8 cellular contexts compared by ENCODE assay signal in genomic region chr10:101032637-101033201, GRCh38. TPM values are rescaled to one million over a fixed set of nuclear protein-coding genes. Genes with fewer than 3 reads are reported as not detected.
DNase-seq lines count a peak whose midpoint lies in the region; ATAC-seq and TF ChIP-seq lines count a peak whose summit lies in the region.

No MANE protein-coding gene starts in this region.

- WGBS in endodermal cell (ENCODE audit: insufficient coverage in 1 of 2, insufficient read length in 1 of 2), 2 experiments: 42 to 77% methylated on average over 3 to 6 of the region's 6 CpGs

- peak overlapping the region; percentile 79 for H3K4me3 Mint-ChIP-seq in activated CD8-positive, alpha-beta T cell treated with anti-CD3 and anti-CD28 coated beads, Interleukin-2, amount 10 ng/mL, durations not matched to agents 7 days and 5 days
- peak overlapping the region; percentile 49 for H3K4me3 Mint-ChIP-seq in endodermal cell

- no peak overlapping the region for H3K9ac ChIP-seq in endodermal cell (ENCODE audit: extremely low read depth, low read length, poor library complexity, severe bottlenecking)

- POLR2A ChIA-PET in activated CD8-positive, alpha-beta T cell treated with anti-CD3 and anti-CD28 coated beads, Interleukin-2, amount 10 ng/mL, durations not matched to agents 7 days and 5 days (lab: Charles Lee): no interaction called here

- peak overlapping the region; percentile 65 for H3K4me3 ChIP-seq in NB4 (ENCODE audit: low read depth, low read length)
- no peak overlapping the region for H3K4me3 ChIP-seq in endodermal cell (ENCODE audit: low read length)

- H3K4me1 Mint-ChIP-seq in activated CD8-positive, alpha-beta T cell treated with anti-CD3 and anti-CD28 coated beads, Interleukin-2, amount 10 ng/mL, durations not matched to agents 7 days and 5 days (ENCODE audit: low read depth): peaks cover 20% of the 10 kb centered on the region
- H3K4me1 Mint-ChIP-seq in endodermal cell: peaks cover 23% of the 10 kb centered on the region

- peak overlapping the region; percentile 93 for H3K27ac Mint-ChIP-seq in activated CD8-positive, alpha-beta T cell treated with anti-CD3 and anti-CD28 coated beads, Interleukin-2, amount 10 ng/mL, durations not matched to agents 7 days and 5 days
- no peak overlapping the region for H3K27ac Mint-ChIP-seq in endodermal cell

- peaks cover 4% of the 10 kb centered on the region for H3K4me1 ChIP-seq in endodermal cell (ENCODE audit: control insufficient read depth, insufficient read depth, low read length)

- H3K9me3 Mint-ChIP-seq in activated CD8-positive, alpha-beta T cell treated with anti-CD3 and anti-CD28 coated beads, Interleukin-2, amount 10 ng/mL, durations not matched to agents 7 days and 5 days (ENCODE audit: insufficient read depth): no peaks in the 10 kb centered on the region
- H3K9me3 Mint-ChIP-seq in endodermal cell: no peaks in the 10 kb centered on the region

- H3K27ac ChIP-seq in endodermal cell (ENCODE audit: low read depth, low read length): no peak overlapping the region

- CTCF ChIA-PET in activated CD8-positive, alpha-beta T cell treated with anti-CD3 and anti-CD28 coated beads, Interleukin-2, amount 10 ng/mL, durations not matched to agents 7 days and 5 days (lab: Charles Lee): interaction anchor here (1.2 to 14.0 kb wide), 8 partner anchors 9 to 110 kb away, joined by 4 to 169 read pairs (median 16); no protein-coding TSS in a partner anchor

- TF ChIP-seq POLR2A in NB4 (IDR thresholded peaks at IDR 0.05; ENCODE audit: extremely low read depth, insufficient read length): no peak

- H3K36me3 Mint-ChIP-seq in activated CD8-positive, alpha-beta T cell treated with anti-CD3 and anti-CD28 coated beads, Interleukin-2, amount 10 ng/mL, durations not matched to agents 7 days and 5 days (ENCODE audit: low read depth): peaks cover 19% of the 10 kb centered on the region
- no peaks in the 10 kb centered on the region for H3K36me3 Mint-ChIP-seq in endodermal cell (ENCODE audit: low read depth)

- peak; percentile 42 for ATAC-seq in GM18870 (IDR thresholded peaks at IDR 0.05; ENCODE audit: unreplicated experiment)
- ATAC-seq in activated CD8-positive, alpha-beta T cell treated with anti-CD3 and anti-CD28 coated beads, Interleukin-2, amount 10 ng/mL, durations not matched to agents 7 days and 5 days: peak; percentile 47

- H3K9me3 ChIP-seq in endodermal cell (ENCODE audit: control insufficient read depth, low read length): no peaks in the 10 kb centered on the region

- peak; percentile 94 for DNase-seq in NB4 (ENCODE audit: low read depth)
- peak; percentile 67 for DNase-seq in activated CD8-positive, alpha-beta T cell treated with anti-CD3 and anti-CD28 coated beads, Interleukin-2, amount 10 ng/mL, durations not matched to agents 7 days and 5 days
- DNase-seq in endodermal cell: no peak
- peak; percentile 29 for DNase-seq in middle frontal gyrus (ENCODE audit: extremely low spot score, low spot score)
- peak; percentile 39 to 45 for DNase-seq in stimulated activated CD8-positive, alpha-beta memory T cell treated with anti-CD3 and anti-CD28 coated beads, Interleukin-2, amount 100 ng/mL, for 1 hour (ENCODE audit: low read depth in 2 of 2)
- DNase-seq in NCI-H146 (lab: John Stamatoyannopoulos, UW): no peak
- DNase-seq in effector CD8-positive, alpha-beta T cell (lab: John Stamatoyannopoulos, UW): no peak

- H3K27me3 ChIP-seq in endodermal cell (ENCODE audit: control insufficient read depth, insufficient read depth, low read length, poor library complexity, severe bottlenecking): peaks cover 76% of the 10 kb centered on the region

- H3K27me3 Mint-ChIP-seq in activated CD8-positive, alpha-beta T cell treated with anti-CD3 and anti-CD28 coated beads, Interleukin-2, amount 10 ng/mL, durations not matched to agents 7 days and 5 days (ENCODE audit: low read depth): peaks cover 15% of the 10 kb centered on the region
- peaks cover 91% of the 10 kb centered on the region for H3K27me3 Mint-ChIP-seq in endodermal cell (ENCODE audit: insufficient read depth)

- H3K36me3 ChIP-seq in endodermal cell (ENCODE audit: control insufficient read depth, insufficient read depth, low read length): no peaks in the 10 kb centered on the region

- TF ChIP-seq CTCF in NB4 (IDR thresholded peaks at IDR 0.05; ENCODE audit: low read depth, low read length) (no peak), endodermal cell (conservative IDR thresholded peaks at IDR 0.05) (no peak)

RNA-seq across cellular contexts. Expression of gene SFXN3, which starts 1.7 kb away (rescaled TPM):
- total RNA-seq in activated CD8-positive, alpha-beta T cell treated with anti-CD3 and anti-CD28 coated beads, Interleukin-2, amount 10 ng/mL, durations not matched to agents 7 days and 5 days: 10 to 100 TPM; 24.7 to 24.8 TPM
- total RNA-seq in endodermal cell: 1 to 10 TPM; 1.8 to 2.1 TPM
- 3.2 TPM for polyA plus RNA-seq in endodermal cell (2013, experiment 1 of 2)
- 4.1 TPM for polyA plus RNA-seq in endodermal cell (2013, experiment 2 of 2)

RNA-seq across cellular contexts. Expression of gene PDZD7, which starts 1.8 kb away (rescaled TPM):
- under 1 TPM; 0.47 to 0.50 TPM for total RNA-seq in activated CD8-positive, alpha-beta T cell treated with anti-CD3 and anti-CD28 coated beads, Interleukin-2, amount 10 ng/mL, durations not matched to agents 7 days and 5 days
- total RNA-seq in endodermal cell: 1 to 10 TPM in 1 of 2 donors, under 1 TPM in 1; 0.49 to 1.1 TPM
- 0.53 TPM for polyA plus RNA-seq in endodermal cell (2013, experiment 1 of 2)
- 0.50 TPM for polyA plus RNA-seq in endodermal cell (2013, experiment 2 of 2)

RNA-seq across cellular contexts. Expression of gene KAZALD1, which starts 29.1 kb away (rescaled TPM):
- under 1 TPM in 1 of 2 experiments, not detected in 1; 0.18 TPM for total RNA-seq in activated CD8-positive, alpha-beta T cell treated with anti-CD3 and anti-CD28 coated beads, Interleukin-2, amount 10 ng/mL, durations not matched to agents 7 days and 5 days
- 10 to 100 TPM in 1 of 2 donors, 1 to 10 TPM in 1; 5.2 to 10.0 TPM for total RNA-seq in endodermal cell
- polyA plus RNA-seq in endodermal cell (2013, experiment 1 of 2): 3.3 TPM
- polyA plus RNA-seq in endodermal cell (2013, experiment 2 of 2): 3.4 TPM

RNA-seq across cellular contexts. Expression of gene LZTS2, which starts 33.1 kb away (rescaled TPM):
- 10 to 100 TPM; 11.6 to 13.8 TPM for total RNA-seq in activated CD8-positive, alpha-beta T cell treated with anti-CD3 and anti-CD28 coated beads, Interleukin-2, amount 10 ng/mL, durations not matched to agents 7 days and 5 days
- 10 to 100 TPM; 76.8 to 85.9 TPM for total RNA-seq in endodermal cell
- 81.0 TPM for polyA plus RNA-seq in endodermal cell (2013, experiment 1 of 2)
- polyA plus RNA-seq in endodermal cell (2013, experiment 2 of 2): 75.3 TPM

RNA-seq across cellular contexts. Expression of gene TWNK, which starts 45.4 kb away (rescaled TPM):
- 10 to 100 TPM; 11.8 to 13.3 TPM for total RNA-seq in activated CD8-positive, alpha-beta T cell treated with anti-CD3 and anti-CD28 coated beads, Interleukin-2, amount 10 ng/mL, durations not matched to agents 7 days and 5 days
- total RNA-seq in endodermal cell: 10 to 100 TPM; 11.2 to 15.1 TPM
- polyA plus RNA-seq in endodermal cell (2013, experiment 1 of 2): 13.7 TPM
- 11.1 TPM for polyA plus RNA-seq in endodermal cell (2013, experiment 2 of 2)

Comparison
In these comparisons a context has a peak if more than half of its experiments do, and no peak if none do; other contexts are left out.
1. DNase-seq: peak in NB4 (single experiment), activated CD8-positive, alpha-beta T cell treated with anti-CD3 and anti-CD28 coated beads, Interleukin-2, amount 10 ng/mL, durations not matched to agents 7 days and 5 days (single experiment), middle frontal gyrus (single experiment) and stimulated activated CD8-positive, alpha-beta memory T cell treated with anti-CD3 and anti-CD28 coated beads, Interleukin-2, amount 100 ng/mL, for 1 hour (2 of 2); none in endodermal cell (single experiment), NCI-H146 (single experiment) and effector CD8-positive, alpha-beta T cell (single experiment).
2. RNA of gene SFXN3, which starts 1.7 kb away (total RNA-seq): 24.7 to 24.8 TPM in activated CD8-positive, alpha-beta T cell treated with anti-CD3 and anti-CD28 coated beads, Interleukin-2, amount 10 ng/mL, durations not matched to agents 7 days and 5 days; 1.8 to 2.1 TPM in endodermal cell; every median in the first group is over 4 times any median in the second.
3. RNA of gene KAZALD1, which starts 29.1 kb away (total RNA-seq): 5.2 to 10.0 TPM in endodermal cell; 0.18 TPM in activated CD8-positive, alpha-beta T cell treated with anti-CD3 and anti-CD28 coated beads, Interleukin-2, amount 10 ng/mL, durations not matched to agents 7 days and 5 days; every median in the first group is over 4 times any median in the second.